ENCODE assay signal across 13 cellular contexts in the genomic region with DNA sequence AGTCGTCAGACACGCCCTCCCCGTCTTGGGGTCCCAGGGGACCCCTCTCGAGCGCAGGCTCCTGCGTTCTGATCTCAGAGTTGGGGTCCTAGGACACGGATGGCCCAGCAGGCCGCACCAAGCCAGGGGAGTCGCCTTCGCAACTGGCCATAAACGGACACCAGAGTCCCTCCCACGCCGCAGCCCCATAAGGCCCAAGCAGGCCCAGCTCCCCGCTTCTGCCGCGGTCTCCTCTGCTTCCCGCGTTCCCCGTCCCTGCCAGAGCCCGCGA. TPM values are rescaled to one million over a fixed set of nuclear protein-coding genes. Genes with fewer than 3 reads are reported as not detected.
DNase-seq lines count a peak whose midpoint lies in the region; ATAC-seq, FAIRE-seq and TF ChIP-seq lines count a peak whose summit lies in the region.
"Had no signal": no experiment of that assay in that cellular context is flagged by ENCODE, and none has a peak within 500 bp of the region (broad histone marks: within the 10 kb centered on the region; RNA-seq: fewer than 3 reads in every experiment).

No MANE protein-coding gene starts in this region.

- H3K4me1 Mint-ChIP-seq in MCF 10A (ENCODE audit: insufficient read depth, unreplicated experiment) (no peaks in the 10 kb centered on the region), type B pancreatic cell (ENCODE audit: unreplicated experiment) (peaks cover 37% of the 10 kb centered on the region)
- H3K4me1 Mint-ChIP-seq in activated naive CD8-positive, alpha-beta T cell treated with anti-CD3 and anti-CD28 coated beads, Interleukin-2, amount 10 ng/mL, durations not matched to agents 7 days and 5 days: peaks cover 39% of the 10 kb centered on the region
- peaks cover 32 to 78% (median 56%) of the 10 kb centered on the region in 4 donors for H3K4me1 Mint-ChIP-seq in CD4-positive, alpha-beta memory T cell

- no peaks in the 10 kb centered on the region for H3K36me3 Mint-ChIP-seq in MCF 10A (ENCODE audit: insufficient read depth, unreplicated experiment)
- H3K36me3 Mint-ChIP-seq in activated naive CD8-positive, alpha-beta T cell treated with anti-CD3 and anti-CD28 coated beads, Interleukin-2, amount 10 ng/mL, durations not matched to agents 7 days and 5 days: peaks cover 2% of the 10 kb centered on the region
- H3K36me3 Mint-ChIP-seq in type B pancreatic cell: no peaks in the 10 kb centered on the region
- H3K36me3 Mint-ChIP-seq in CD4-positive, alpha-beta memory T cell: peaks cover 0 to 3% of the 10 kb centered on the region in 2 donors

- no peaks in the 10 kb centered on the region for H3K9me2 ChIP-seq in PC-9 (ENCODE audit: insufficient read depth)

- H3K27ac Mint-ChIP-seq in MCF 10A (ENCODE audit: low read depth, unreplicated experiment) (no peak overlapping the region), type B pancreatic cell (no peak overlapping the region)
- peak overlapping the region; percentile 25 for H3K27ac Mint-ChIP-seq in activated naive CD8-positive, alpha-beta T cell treated with anti-CD3 and anti-CD28 coated beads, Interleukin-2, amount 10 ng/mL, durations not matched to agents 7 days and 5 days
- no peak overlapping the region for H3K27ac Mint-ChIP-seq in CD4-positive, alpha-beta memory T cell

- H3K27me3 ChIP-seq in breast epithelium (peaks cover 12 to 98% of the 10 kb centered on the region in 2 donors), PC-9 (ENCODE audit: insufficient read depth, low read depth) (no peaks in the 10 kb centered on the region)
- peaks cover 42% of the 10 kb centered on the region for H3K27me3 ChIP-seq in CD4-positive, alpha-beta memory T cell (ENCODE audit: insufficient read depth, low read length)

- H3K9ac ChIP-seq in kidney (ENCODE audit: low read length in 2 of 2): no peak overlapping the region

- H3K4me1 ChIP-seq in breast epithelium (peaks cover 4 to 6% of the 10 kb centered on the region in 2 donors), kidney (ENCODE audit: control insufficient read depth in 1 of 2, insufficient read depth in 1 of 2, low read depth in 1 of 2, low read length in 2 of 2) (peaks cover 0 to 21% of the 10 kb centered on the region in 2 donors), PC-9 (replicated peaks; ENCODE audit: insufficient read depth) (no peaks in the 10 kb centered on the region)
- H3K4me1 ChIP-seq in CD4-positive, alpha-beta memory T cell (ENCODE audit: insufficient read depth, low read length): peaks cover 32% of the 10 kb centered on the region

- peak overlapping the region in 2 of 3 donors; percentile 36 to 56 for H3K4me3 ChIP-seq in breast epithelium
- H3K4me3 ChIP-seq in kidney (ENCODE audit: low read length in 2 of 2): no peak overlapping the region
- H3K4me3 ChIP-seq in PC-9: no peak overlapping the region
- no peak overlapping the region for H3K4me3 ChIP-seq in CD4-positive, alpha-beta memory T cell (ENCODE audit: low read length in 2 of 2)

- TF ChIP-seq POLR2A in breast epithelium (IDR thresholded peaks at IDR 0.05): no peak

- no peaks in the 10 kb centered on the region for H4K20me1 ChIP-seq in PC-9 (ENCODE audit: insufficient read depth)

- H3K79me2 ChIP-seq in PC-9 (ENCODE audit: low read depth): no peaks in the 10 kb centered on the region

- no peak for FAIRE-seq in kidney (lab: Jason Lieb, UNC)
- FAIRE-seq: RCC 7860 had no signal

- intact Hi-C loops in breast epithelium (cut with DNase I; ENCODE audit: low total_unique reads): no loop called here
- intact Hi-C loops in MCF 10A (cut with micrococcal nuclease): no loop called here
- intact Hi-C loops in kidney (cut with DNase I): no loop called here
- intact Hi-C loops in PC-9 (cut with micrococcal nuclease; ENCODE audit: unreplicated experiment): no loop called here
- intact Hi-C loops in CD4-positive, alpha-beta memory T cell (cut with micrococcal nuclease): no loop called here

- POLR2A ChIA-PET in MCF 10A (lab: Yijun Ruan, JAX): no interaction called here
- POLR2A ChIA-PET in activated naive CD8-positive, alpha-beta T cell treated with anti-CD3 and anti-CD28 coated beads, Interleukin-2, amount 10 ng/mL, durations not matched to agents 7 days and 5 days (lab: Charles Lee): interaction anchor here (0.7 kb wide), 1 partner anchor 435 kb away, joined by 3 read pairs; no protein-coding TSS in a partner anchor
- POLR2A ChIA-PET in PC-9 (lab: Charles Lee; ENCODE audit: unreplicated experiment): no interaction called here
- POLR2A ChIA-PET in CD4-positive, alpha-beta memory T cell (lab: Charles Lee; ENCODE audit: partially characterized antibody): no interaction called here

- CTCF ChIA-PET in MCF 10A (lab: Yijun Ruan, JAX): no interaction called here
- CTCF ChIA-PET in PC-9 (lab: Charles Lee): no interaction called here
- CTCF ChIA-PET in CD4-positive, alpha-beta memory T cell (lab: Charles Lee; ENCODE audit: partially characterized antibody): no interaction called here

- no TSS peak for BruUV-seq in MCF 10A (replicated peaks; lab: Mats Ljungman, UMichigan)
- BruUV-seq in PC-9 (replicated peaks; lab: Mats Ljungman, UMichigan): no TSS peak

- no peaks in the 10 kb centered on the region; the same call in 1 of the 2 replicates for H3F3A ChIP-seq in PC-9 (ENCODE audit: insufficient read depth, low read depth)

- H3K27me3 Mint-ChIP-seq in MCF 10A (ENCODE audit: insufficient read depth, unreplicated experiment) (peaks cover 9% of the 10 kb centered on the region), type B pancreatic cell (peaks cover 88% of the 10 kb centered on the region)
- peaks cover 83% of the 10 kb centered on the region for H3K27me3 Mint-ChIP-seq in activated naive CD8-positive, alpha-beta T cell treated with anti-CD3 and anti-CD28 coated beads, Interleukin-2, amount 10 ng/mL, durations not matched to agents 7 days and 5 days
- H3K27me3 Mint-ChIP-seq in CD4-positive, alpha-beta memory T cell: peaks cover 61 to 64% of the 10 kb centered on the region in 2 donors

- H3K27ac ChIP-seq in breast epithelium: no peak overlapping the region
- H3K27ac ChIP-seq in kidney (ENCODE audit: low read depth in 2 of 2, low read length in 2 of 2): no peak overlapping the region
- no peak overlapping the region for H3K27ac ChIP-seq in PC-9
- no peak overlapping the region for H3K27ac ChIP-seq in CD4-positive, alpha-beta memory T cell (ENCODE audit: low read depth, low read length)
- H3K27ac ChIP-seq: C4-2B had no signal

- TF ChIP-seq CTCF in breast epithelium (IDR thresholded peaks at IDR 0.05): no peak
- no peak for TF ChIP-seq CTCF in MCF 10A (IDR thresholded peaks at IDR 0.05; ENCODE audit: unreplicated experiment)
- no peak for TF ChIP-seq CTCF in kidney (IDR thresholded peaks at IDR 0.05; ENCODE audit: borderline replicate concordance, extremely low read depth, insufficient read depth)
- no peak for TF ChIP-seq CTCF in type B pancreatic cell (conservative IDR thresholded peaks at IDR 0.05)
- TF ChIP-seq CTCF in PC-9 (conservative IDR thresholded peaks at IDR 0.05): no peak

- no peak overlapping the region for H3K4me2 ChIP-seq in PC-9

- no peak for ATAC-seq in activated naive CD8-positive, alpha-beta T cell treated with anti-CD3 and anti-CD28 coated beads, Interleukin-2, amount 10 ng/mL, durations not matched to agents 7 days and 5 days (ENCODE audit: low read depth)
- ATAC-seq in HG02798 (IDR thresholded peaks at IDR 0.05; ENCODE audit: poor library complexity, unreplicated experiment): no peak

- H3K9me3 Mint-ChIP-seq in MCF 10A (ENCODE audit: unreplicated experiment) (peaks cover 13% of the 10 kb centered on the region), type B pancreatic cell (no peaks in the 10 kb centered on the region)
- H3K9me3 Mint-ChIP-seq in activated naive CD8-positive, alpha-beta T cell treated with anti-CD3 and anti-CD28 coated beads, Interleukin-2, amount 10 ng/mL, durations not matched to agents 7 days and 5 days: no peaks in the 10 kb centered on the region
- peaks cover 0 to 2% (median 0%) of the 10 kb centered on the region in 8 donors for H3K9me3 Mint-ChIP-seq in CD4-positive, alpha-beta memory T cell

- H3K9me3 ChIP-seq in breast epithelium: no peaks in the 10 kb centered on the region
- H3K9me3 ChIP-seq in kidney (ENCODE audit: control insufficient read depth in 1 of 2, low read length in 2 of 2): no peaks in the 10 kb centered on the region
- H3K9me3 ChIP-seq in PC-9 (ENCODE audit: insufficient read depth, low read depth): no peaks in the 10 kb centered on the region
- H3K9me3 ChIP-seq in CD4-positive, alpha-beta memory T cell (ENCODE audit: control insufficient read depth in 1 of 2, low read length in 2 of 2): no peaks in the 10 kb centered on the region

- H3K4me3 Mint-ChIP-seq in MCF 10A (ENCODE audit: unreplicated experiment): no peak overlapping the region
- peak overlapping the region; percentile 83 for H3K4me3 Mint-ChIP-seq in activated naive CD8-positive, alpha-beta T cell treated with anti-CD3 and anti-CD28 coated beads, Interleukin-2, amount 10 ng/mL, durations not matched to agents 7 days and 5 days
- H3K4me3 Mint-ChIP-seq in type B pancreatic cell: peak overlapping the region; percentile 90
- H3K4me3 Mint-ChIP-seq in CD4-positive, alpha-beta memory T cell: peak overlapping the region in 3 of 8 donors; percentile 41 to 61 (median 59)

- no peak for DNase-seq in breast epithelium (ENCODE audit: low spot score in 2 of 2)
- no peak for DNase-seq in MCF 10A (ENCODE audit: unreplicated experiment)
- no peak for DNase-seq in activated naive CD8-positive, alpha-beta T cell treated with anti-CD3 and anti-CD28 coated beads, Interleukin-2, amount 10 ng/mL, durations not matched to agents 7 days and 5 days
- peak; percentile 69 for DNase-seq in kidney
- DNase-seq in type B pancreatic cell (ENCODE audit: extremely low spot score, unreplicated experiment): peak; percentile 62
- DNase-seq in PC-9: no peak
- DNase-seq in CD4-positive, alpha-beta memory T cell: no peak
- DNase-seq: amniotic stem cell, NCI-H187 treated with DMSO at 0.1 percent for 48 hours had no signal

- no peak overlapping the region for H2AFZ ChIP-seq in PC-9

- H3K36me3 ChIP-seq in breast epithelium (no peaks in the 10 kb centered on the region), kidney (ENCODE audit: control insufficient read depth in 1 of 2, insufficient read depth in 2 of 2, low read length in 2 of 2) (no peaks in the 10 kb centered on the region), PC-9 (ENCODE audit: low read depth) (no peaks in the 10 kb centered on the region)
- no peaks in the 10 kb centered on the region for H3K36me3 ChIP-seq in CD4-positive, alpha-beta memory T cell (ENCODE audit: insufficient read depth, low read length)

RNA-seq across cellular contexts. Expression of gene DMRTA2, which starts 0.6 kb away (rescaled TPM):
- total RNA-seq in breast epithelium (under 1 TPM in 1 of 3 donors, not detected in 2; 0.16 TPM), MCF 10A (2022) (not detected in 2 replicates), kidney (not detected), type B pancreatic cell (ENCODE audit: low replicate concordance) (0.29 and 0.48 TPM in 2 replicates), PC-9 (2021) (not detected in 2 replicates)
- not detected for total RNA-seq in activated naive CD8-positive, alpha-beta T cell treated with anti-CD3 and anti-CD28 coated beads, Interleukin-2, amount 10 ng/mL, durations not matched to agents 7 days and 5 days
- not detected for polyA plus RNA-seq in kidney (ENCODE audit: insufficient read depth, low read depth, low replicate concordance)
- total RNA-seq in CD4-positive, alpha-beta memory T cell: not detected
- polyA plus RNA-seq in CD4-positive, alpha-beta memory T cell: not detected
- total RNA-seq: urinary bladder had no signal
- polyA plus RNA-seq: urinary bladder had no signal

Comparison
In these comparisons a context has a peak if more than half of its experiments do, and no peak if none do; other contexts are left out.
1. DNase-seq: peak in kidney (single experiment) and type B pancreatic cell (single experiment); none in breast epithelium (0 of 2), MCF 10A (single experiment), activated naive CD8-positive, alpha-beta T cell treated with anti-CD3 and anti-CD28 coated beads, Interleukin-2, amount 10 ng/mL, durations not matched to agents 7 days and 5 days (single experiment), PC-9 (0 of 2) and CD4-positive, alpha-beta memory T cell (0 of 5).
2. H3K4me3 ChIP-seq: peak in breast epithelium (2 of 3); none in kidney (0 of 2), PC-9 (single experiment) and CD4-positive, alpha-beta memory T cell (0 of 2).